ENCODE assay signal across 20 cellular contexts in the genomic region with DNA sequence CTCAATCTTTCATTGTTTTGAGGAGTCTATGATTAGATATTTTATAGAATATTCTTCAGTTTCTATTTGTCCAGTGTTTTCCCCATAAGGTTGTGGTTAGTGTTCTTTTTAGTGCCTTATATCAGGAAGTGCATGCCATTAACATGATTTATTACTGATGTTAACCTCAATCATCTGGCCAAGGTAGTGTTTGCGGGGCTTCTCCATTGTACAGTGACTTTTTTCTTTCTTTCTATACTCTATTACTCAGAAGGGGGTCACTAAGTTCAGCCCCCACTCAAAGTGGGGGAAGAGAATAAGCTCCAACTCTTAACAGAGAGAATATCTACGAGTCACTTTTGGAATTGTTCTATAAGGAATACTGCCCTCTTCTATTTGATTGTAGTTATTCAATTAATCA.
DNase-seq lines count a peak whose midpoint lies in the region; ATAC-seq and TF ChIP-seq lines count a peak whose summit lies in the region.
"Had no signal": no experiment of that assay in that cellular context is flagged by ENCODE, and none has a peak within 500 bp of the region (broad histone marks: within the 10 kb centered on the region; RNA-seq: fewer than 3 reads in every experiment).

No MANE protein-coding gene starts in this region.

- H3K27ac Mint-ChIP-seq in activated CD4-positive, alpha-beta memory T cell treated with anti-CD3 and anti-CD28 coated beads, Interleukin-2, amount 10 ng/mL, durations not matched to agents 7 days and 5 days: no peak overlapping the region
- H3K27ac Mint-ChIP-seq: activated naive CD4-positive, alpha-beta T cell treated with anti-CD3 and anti-CD28 coated beads, Interleukin-2, amount 10 ng/mL, durations not matched to agents 7 days and 5 days; CD4-positive, alpha-beta memory T cell; naive thymus-derived CD8-positive, alpha-beta T cell; T-helper 1 cell treated with Interleukin-12 subunit alpha and Interleukin-12 subunit beta and Interleukin-4 antibody, amounts not matched to agents 30 μg/mL and 1 μg/mL, for 36 hours had no signal

- H3K36me3 Mint-ChIP-seq in activated CD4-positive, alpha-beta memory T cell treated with anti-CD3 and anti-CD28 coated beads, Interleukin-2, amount 10 ng/mL, durations not matched to agents 7 days and 5 days (ENCODE audit: low read depth): no peaks in the 10 kb centered on the region
- H3K36me3 Mint-ChIP-seq: activated naive CD4-positive, alpha-beta T cell treated with anti-CD3 and anti-CD28 coated beads, Interleukin-2, amount 10 ng/mL, durations not matched to agents 7 days and 5 days; CD4-positive, alpha-beta memory T cell; naive thymus-derived CD8-positive, alpha-beta T cell had no signal

- no peaks in the 10 kb centered on the region for H3K27me3 ChIP-seq in RWPE2 (ENCODE audit: insufficient read depth, poor library complexity, severe bottlenecking)
- H3K27me3 ChIP-seq: tibial nerve had no signal

- ATAC-seq in RWPE2 (ENCODE audit: low read depth) (peak; percentile 81), GM18909 (IDR thresholded peaks at IDR 0.05; ENCODE audit: poor library complexity, unreplicated experiment) (no peak)
- ATAC-seq: K562; naive thymus-derived CD8-positive, alpha-beta T cell had no signal

- POLR2A ChIA-PET in activated CD4-positive, alpha-beta memory T cell treated with anti-CD3 and anti-CD28 coated beads, Interleukin-2, amount 10 ng/mL, durations not matched to agents 7 days and 5 days (lab: Charles Lee): no interaction called here

- no peak overlapping the region for H3K4me3 Mint-ChIP-seq in activated CD4-positive, alpha-beta memory T cell treated with anti-CD3 and anti-CD28 coated beads, Interleukin-2, amount 10 ng/mL, durations not matched to agents 7 days and 5 days
- H3K4me3 Mint-ChIP-seq: activated naive CD4-positive, alpha-beta T cell treated with anti-CD3 and anti-CD28 coated beads, Interleukin-2, amount 10 ng/mL, durations not matched to agents 7 days and 5 days; CD4-positive, alpha-beta memory T cell; naive thymus-derived CD8-positive, alpha-beta T cell; T-helper 1 cell treated with Interleukin-12 subunit alpha and Interleukin-12 subunit beta and Interleukin-4 antibody, amounts not matched to agents 30 μg/mL and 1 μg/mL, for 36 hours had no signal

- H3K4me1 Mint-ChIP-seq in activated CD4-positive, alpha-beta memory T cell treated with anti-CD3 and anti-CD28 coated beads, Interleukin-2, amount 10 ng/mL, durations not matched to agents 7 days and 5 days: no peaks in the 10 kb centered on the region
- H3K4me1 Mint-ChIP-seq: activated naive CD4-positive, alpha-beta T cell treated with anti-CD3 and anti-CD28 coated beads, Interleukin-2, amount 10 ng/mL, durations not matched to agents 7 days and 5 days; naive thymus-derived CD8-positive, alpha-beta T cell had no signal

- no peaks in the 10 kb centered on the region for H3K9me3 Mint-ChIP-seq in activated CD4-positive, alpha-beta memory T cell treated with anti-CD3 and anti-CD28 coated beads, Interleukin-2, amount 10 ng/mL, durations not matched to agents 7 days and 5 days
- H3K9me3 Mint-ChIP-seq: activated naive CD4-positive, alpha-beta T cell treated with anti-CD3 and anti-CD28 coated beads, Interleukin-2, amount 10 ng/mL, durations not matched to agents 7 days and 5 days; T-helper 1 cell treated with Interleukin-12 subunit alpha and Interleukin-12 subunit beta and Interleukin-4 antibody, amounts not matched to agents 30 μg/mL and 1 μg/mL, for 36 hours had no signal

- peak; percentile 16 for DNase-seq in DMS153 (lab: John Stamatoyannopoulos, UW)
- no peak for DNase-seq in DMS153 treated with DMSO at 0.1 percent for 48 hours (lab: John Stamatoyannopoulos, UW; ENCODE audit: unreplicated experiment)
- no peak for DNase-seq in RWPE2 (ENCODE audit: low spot score)
- DNase-seq in fibroblast of gingiva (ENCODE audit: low read depth): peak; percentile 14
- DNase-seq in activated CD4-positive, alpha-beta memory T cell treated with anti-CD3 and anti-CD28 coated beads, Interleukin-2, amount 10 ng/mL, durations not matched to agents 7 days and 5 days: no peak
- DNase-seq in germinal center (ENCODE audit: low spot score): no peak
- DNase-seq in NCI-H187 (lab: John Stamatoyannopoulos, UW): no peak
- DNase-seq: activated naive CD4-positive, alpha-beta T cell treated with anti-CD3 and anti-CD28 coated beads, Interleukin-2, amount 10 ng/mL, durations not matched to agents 7 days and 5 days; CD4-positive, alpha-beta memory T cell; hippocampal formation; naive thymus-derived CD8-positive, alpha-beta T cell; NCI-H1694 treated with DMSO at 0.1 percent for 48 hours; NCI-H524; retina; stimulated activated CD4-positive, alpha-beta T cell treated with anti-CD3 and anti-CD28 coated beads, Interleukin-1b, Interleukin-23, amount 100 ng/mL, for 48 hours had no signal

- no peaks in the 10 kb centered on the region for H3K9me3 ChIP-seq in RWPE2 (ENCODE audit: severe bottlenecking)
- H3K9me3 ChIP-seq: tibial nerve had no signal

- H3K4me1 ChIP-seq in RWPE2 (ENCODE audit: insufficient read depth, poor library complexity, severe bottlenecking): peaks cover 53% of the 10 kb centered on the region
- H3K4me1 ChIP-seq: tibial nerve had no signal

- H3K36me3 ChIP-seq in RWPE2 (ENCODE audit: low read depth): no peaks in the 10 kb centered on the region
- H3K36me3 ChIP-seq: tibial nerve had no signal

- H3K4me3 ChIP-seq in RWPE2 (ENCODE audit: severe bottlenecking): no peak overlapping the region
- H3K4me3 ChIP-seq: K562, tibial nerve had no signal

- peak overlapping the region; percentile 84 for H3K27ac ChIP-seq in RWPE2 (ENCODE audit: poor library complexity, severe bottlenecking)
- H3K27ac ChIP-seq: 22Rv1, tibial nerve had no signal

- H3K27me3 Mint-ChIP-seq in activated CD4-positive, alpha-beta memory T cell treated with anti-CD3 and anti-CD28 coated beads, Interleukin-2, amount 10 ng/mL, durations not matched to agents 7 days and 5 days: peaks cover 7% of the 10 kb centered on the region
- H3K27me3 Mint-ChIP-seq: activated naive CD4-positive, alpha-beta T cell treated with anti-CD3 and anti-CD28 coated beads, Interleukin-2, amount 10 ng/mL, durations not matched to agents 7 days and 5 days had no signal

- CTCF ChIA-PET in activated CD4-positive, alpha-beta memory T cell treated with anti-CD3 and anti-CD28 coated beads, Interleukin-2, amount 10 ng/mL, durations not matched to agents 7 days and 5 days (lab: Charles Lee): no interaction called here

- TF ChIP-seq CTCF in RWPE2 (IDR thresholded peaks at IDR 0.05; ENCODE audit: poor library complexity, severe bottlenecking): no peak

Comparison
In these comparisons a context has a peak if more than half of its experiments do, and no peak if none do; other contexts are left out.
1. DNase-seq: peak in DMS153 (single experiment) and fibroblast of gingiva (single experiment); none in DMS153 treated with DMSO at 0.1 percent for 48 hours (single experiment), RWPE2 (single experiment), activated CD4-positive, alpha-beta memory T cell treated with anti-CD3 and anti-CD28 coated beads, Interleukin-2, amount 10 ng/mL, durations not matched to agents 7 days and 5 days (single experiment), germinal center (single experiment) and NCI-H187 (0 of 2).